Comparison of ENCODE assay signal across 20 cellular contexts in the genomic region with DNA sequence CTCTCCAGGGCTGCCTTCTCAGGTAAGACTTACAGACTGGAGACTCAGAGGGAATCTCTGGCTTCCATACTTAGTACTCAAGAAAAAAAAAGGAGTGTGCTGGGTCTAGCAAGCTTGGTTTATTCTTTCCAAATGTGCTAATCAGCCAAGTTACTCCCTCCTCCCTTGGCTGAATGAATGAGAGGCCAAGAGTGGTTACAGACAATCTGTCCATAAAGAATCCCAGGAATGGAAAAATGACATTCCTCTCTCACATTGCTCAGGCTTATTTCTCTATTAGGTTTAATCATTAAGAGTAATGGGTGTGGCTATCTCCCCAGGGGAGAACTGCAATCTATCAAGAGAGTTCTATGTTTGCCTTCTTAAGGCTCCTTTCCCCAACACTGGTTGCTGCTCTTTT.
A peak's percentile ranks its signal among the peaks of the same experiment; 100 is the strongest.
DNase-seq lines count a peak whose midpoint lies in the region; ATAC-seq, FAIRE-seq and TF ChIP-seq lines count a peak whose summit lies in the region.
"Had no signal": no experiment of that assay in that cellular context is flagged by ENCODE, and none has a peak within 500 bp of the region (broad histone marks: within the 10 kb centered on the region; RNA-seq: fewer than 3 reads in every experiment).

No MANE protein-coding gene starts in this region.

- H4K5ac ChIP-seq in H1 (ENCODE audit: insufficient read length, low read depth, low read length): no peak overlapping the region

- no peak overlapping the region for H3K18ac ChIP-seq in H1 (ENCODE audit: extremely low read depth, low read length)

- intact Hi-C loops in lower leg skin (cut with DNase I; ENCODE audit: low total_unique reads): no loop called here

- no peak overlapping the region for H3K4me2 ChIP-seq in H1 (ENCODE audit: insufficient read depth in 1 of 2, low read depth in 2 of 2, low read length in 2 of 2)

- H2BK15ac ChIP-seq in H1 (ENCODE audit: low read length): no peak overlapping the region

- H3K79me2 ChIP-seq in H1 (ENCODE audit: control insufficient read depth in 1 of 2, insufficient read depth in 2 of 2, low read length in 2 of 2): no peaks in the 10 kb centered on the region

- no peaks in the 10 kb centered on the region for H3K23me2 ChIP-seq in H1 (ENCODE audit: low read depth, low read length)

- H2BK20ac ChIP-seq in H1 (ENCODE audit: low read length): no peak overlapping the region

- no peak overlapping the region for H2BK5ac ChIP-seq in H1 (ENCODE audit: low read depth, low read length)

- CTCF ChIA-PET in H1 (lab: Charles Lee; ENCODE audit: partially characterized antibody): interaction anchor here (1.2 kb wide), 1 partner anchor 139 kb away, joined by 3 read pairs; no protein-coding TSS in a partner anchor

- no peak overlapping the region for H3K4me3 ChIP-seq in H1 (ENCODE audit: extremely low read depth in 1 of 4, insufficient read depth in 2 of 4, low read depth in 3 of 4, low read length in 4 of 4)
- H3K4me3 ChIP-seq in lower leg skin (ENCODE audit: low read depth, poor library complexity, severe bottlenecking): no peak overlapping the region
- H3K4me3 ChIP-seq: heart right ventricle, K562 had no signal

- H3K14ac ChIP-seq in H1 (ENCODE audit: insufficient read length): no peak overlapping the region

- H3K23ac ChIP-seq in H1 (ENCODE audit: insufficient read length): no peak overlapping the region

- no peak overlapping the region for H2BK12ac ChIP-seq in H1 (ENCODE audit: low read depth, low read length)

- DNase-seq in A172 (ENCODE audit: low spot score) (peak; percentile 32), HTR-8/SVneo (ENCODE audit: insufficient read length, low spot score) (peak; percentile 25), H1 (ENCODE audit: low read depth in 1 of 2, low spot score in 2 of 2) (no peak), left kidney (ENCODE audit: low read depth, low spot score) (peak; percentile 45), lower leg skin (ENCODE audit: low spot score in 2 of 2) (no peak), SIG-M5 (lab: John Stamatoyannopoulos, UW) (no peak)
- DNase-seq: activated CD4-positive, alpha-beta T cell treated with anti-CD3 and anti-CD28 coated beads, Interleukin-2, amount 10 ng/mL, durations not matched to agents 24 days and 14 days; activated naive CD8-positive, alpha-beta T cell treated with anti-CD3 and anti-CD28 coated beads, Interleukin-2, amount 50 U/mL, for 24 hours; CD4-positive, CD25-positive, alpha-beta regulatory T cell; DMS153; heart right ventricle; midbrain; MV-4-11; NCI-H1930; NCI-H524; T-cell had no signal

- no peak overlapping the region for H2BK120ac ChIP-seq in H1 (replicated peaks; ENCODE audit: low read depth, low read length)

- H3K36me3 ChIP-seq in H1 (ENCODE audit: control insufficient read depth in 2 of 4, insufficient read depth in 4 of 4, low read length in 3 of 4): no peaks in the 10 kb centered on the region
- H3K36me3 ChIP-seq: heart right ventricle had no signal

- H3K9ac ChIP-seq in H1 (replicated peaks in 1 of 4; ENCODE audit: extremely low read depth in 1 of 4, low read depth in 3 of 4, low read length in 3 of 4): no peak overlapping the region

- TF ChIP-seq RAD21 in H1 (IDR thresholded peaks at IDR 0.05 in 1 of 2, conservative IDR thresholded peaks at IDR 0.05 in 1 of 2; ENCODE audit: low read depth in 2 of 2, low read length in 2 of 2): no peak

- peak overlapping the region; percentile 72 for H2AFZ ChIP-seq in H1 (ENCODE audit: low read length)

- H4K8ac ChIP-seq in H1 (ENCODE audit: extremely low read depth, insufficient read depth, low read length): no peak overlapping the region

- H3K27ac ChIP-seq in H1 (ENCODE audit: low read depth, low read length): no peak overlapping the region
- H3K27ac ChIP-seq: heart right ventricle had no signal

- no peak for TF ChIP-seq EP300 in H1 (IDR thresholded peaks at IDR 0.05; ENCODE audit: borderline replicate concordance in 1 of 2, low read depth in 2 of 2, low read length in 2 of 2)

- H4K91ac ChIP-seq in H1 (replicated peaks; ENCODE audit: insufficient read length, low read length): no peak overlapping the region

- no peaks in the 10 kb centered on the region for H3K79me1 ChIP-seq in H1 (ENCODE audit: low read depth, low read length)

- peaks cover 0 to 12% (median 6%) of the 10 kb centered on the region in 4 experiments; a peak in 4 of 7 replicates for H3K4me1 ChIP-seq in H1 (replicated peaks in 1 of 4; ENCODE audit: control insufficient read depth in 3 of 4, insufficient read depth in 4 of 4, low read length in 3 of 4)
- H3K4me1 ChIP-seq: heart right ventricle had no signal

- TF ChIP-seq POLR2A in H1 (IDR thresholded peaks at IDR 0.05; ENCODE audit: control extremely low read depth in 1 of 2, low read depth in 2 of 2, low read length in 2 of 2): no peak
- no peak for TF ChIP-seq POLR2A in lower leg skin (IDR thresholded peaks at IDR 0.05)

- TF ChIP-seq CTCF in H1 (IDR thresholded peaks at IDR 0.05; ENCODE audit: control extremely low read depth in 1 of 3, insufficient read depth in 1 of 3, low read depth in 1 of 3, low read length in 3 of 3) (no peak), lower leg skin (IDR thresholded peaks at IDR 0.05) (no peak)

- FAIRE-seq in HTR-8/SVneo (lab: Jason Lieb, UNC): no peak
- no peak for FAIRE-seq in H1 (lab: Jason Lieb, UNC)
- FAIRE-seq: GM12892, K562 had no signal

- no peak overlapping the region for H2AK5ac ChIP-seq in H1 (ENCODE audit: low read depth, low read length)

- H3K27me3 ChIP-seq in H1 (replicated peaks in 1 of 4; ENCODE audit: control insufficient read depth in 3 of 4, extremely low read depth in 1 of 4, insufficient read depth in 3 of 4, low read length in 3 of 4): no peaks in the 10 kb centered on the region

- H3K56ac ChIP-seq in H1 (replicated peaks; ENCODE audit: insufficient read length, low read depth, low read length): no peak overlapping the region

- no peak overlapping the region for H3K4ac ChIP-seq in H1 (replicated peaks; ENCODE audit: insufficient read length, low read depth, low read length)

- POLR2A ChIA-PET in H1 (lab: Charles Lee; ENCODE audit: partially characterized antibody): no interaction called here

- no peaks in the 10 kb centered on the region for H3K9me3 ChIP-seq in H1 (ENCODE audit: insufficient read depth in 2 of 2, low read depth in 1 of 2, low read length in 1 of 2)
- H3K9me3 ChIP-seq: heart right ventricle had no signal

- no peaks in the 10 kb centered on the region for H4K20me1 ChIP-seq in H1 (replicated peaks in 1 of 2; ENCODE audit: control insufficient read depth in 1 of 2, insufficient read depth in 2 of 2, low read length in 2 of 2)

- ATAC-seq in HG03039 (IDR thresholded peaks at IDR 0.05; ENCODE audit: unreplicated experiment) (no peak), GM21423 (IDR thresholded peaks at IDR 0.05; ENCODE audit: unreplicated experiment) (no peak)
- ATAC-seq: activated naive CD8-positive, alpha-beta T cell treated with anti-CD3 and anti-CD28 coated beads, Interleukin-2, amount 50 U/mL, for 24 hours; heart right ventricle; K562; T-cell had no signal

TF ChIP-seq in H1, 55 proteins besides CTCF, POLR2A, EP300 and RAD21:
- TF ChIP-seq NRF1 (IDR thresholded peaks at IDR 0.05; ENCODE audit: low read depth, low read length): no peak
- no peak for TF ChIP-seq TCF12 (IDR thresholded peaks at IDR 0.05; ENCODE audit: low read depth, low read length)
- no peak for TF ChIP-seq EZH2 (IDR thresholded peaks at IDR 0.05; ENCODE audit: low read depth, low read length, severe bottlenecking)
- no peak for TF ChIP-seq HDAC2 (IDR thresholded peaks at IDR 0.05; ENCODE audit: borderline replicate concordance in 1 of 2, low read depth in 2 of 2, low read length in 2 of 2)
- no peak for TF ChIP-seq TEAD4 (IDR thresholded peaks at IDR 0.05; ENCODE audit: low read depth, low read length)
- no peak for TF ChIP-seq CTBP2 (IDR thresholded peaks at IDR 0.05; ENCODE audit: borderline replicate concordance, insufficient read depth, insufficient read length, low read length)
- TF ChIP-seq CBX5 (IDR thresholded peaks at IDR 0.05; ENCODE audit: low read depth, low read length): no peak
- no peak for TF ChIP-seq RXRA (IDR thresholded peaks at IDR 0.05; ENCODE audit: insufficient read depth, low read depth, low read length)
- TF ChIP-seq RFX5 (IDR thresholded peaks at IDR 0.05; ENCODE audit: borderline replicate concordance, low read depth, low read length): no peak
- no peak for TF ChIP-seq SIN3A (conservative IDR thresholded peaks at IDR 0.05 in 1 of 2, IDR thresholded peaks at IDR 0.05 in 1 of 2; ENCODE audit: low read depth in 1 of 2, low read length in 2 of 2)

Comparison
In these comparisons a context has a peak if more than half of its experiments do, and no peak if none do; other contexts are left out.
1. DNase-seq: peak in A172 (single experiment), HTR-8/SVneo (single experiment) and left kidney (single experiment); none in H1 (0 of 2), lower leg skin (0 of 2) and SIG-M5 (single experiment).